ENCODE assay signal across 8 cellular contexts in the genomic region with DNA sequence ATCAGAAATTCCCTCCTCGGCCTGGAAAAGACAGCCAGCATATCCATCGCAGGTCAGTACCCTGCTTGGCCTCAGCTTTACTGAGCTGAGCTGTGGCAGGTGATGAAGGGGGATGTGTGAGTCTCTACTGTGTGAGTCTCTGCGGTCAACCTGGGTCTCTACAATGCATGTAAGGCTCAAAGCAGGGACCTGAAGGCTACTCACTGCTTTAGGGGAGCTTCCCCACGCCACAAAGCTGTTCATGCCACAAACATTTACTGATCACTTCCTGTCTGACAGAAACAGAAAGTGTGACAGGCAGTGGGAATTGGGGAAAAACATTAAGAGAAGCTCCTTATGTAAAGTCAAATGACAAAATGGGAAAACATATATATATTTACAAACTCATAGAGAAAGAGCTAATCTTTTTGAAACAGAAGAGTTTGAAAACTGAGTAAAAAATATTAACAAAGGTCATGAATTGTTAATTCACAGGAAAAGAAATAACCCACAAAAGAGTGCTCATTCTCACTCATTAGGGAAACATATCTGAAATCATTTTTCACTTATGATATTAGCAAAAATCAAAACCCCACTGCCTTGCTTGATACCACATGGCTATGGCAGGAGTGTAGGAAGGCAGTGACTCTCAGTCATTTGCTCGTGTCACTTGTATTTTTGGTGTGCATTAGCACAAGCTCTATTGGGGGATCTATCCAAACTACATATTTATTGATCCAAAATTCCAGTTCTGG. TPM values are rescaled to one million over a fixed set of nuclear protein-coding genes. Genes with fewer than 3 reads are reported as not detected.
DNase-seq lines count a peak whose midpoint lies in the region; ATAC-seq and TF ChIP-seq lines count a peak whose summit lies in the region.

No MANE protein-coding gene starts in this region.

- H3K9me3 ChIP-seq in upper lobe of left lung (no peaks in the 10 kb centered on the region), left ventricle myocardium inferior (replicated peaks) (no peaks in the 10 kb centered on the region)

- peaks cover 53% of the 10 kb centered on the region for H3K36me3 Mint-ChIP-seq in activated T-cell treated with anti-CD3 and anti-CD28 coated beads, Interleukin-2, amount 50 U/mL, for 4 hours (ENCODE audit: insufficient read depth)

- peak; percentile 54 for DNase-seq in stimulated activated CD4-positive, alpha-beta T cell treated with anti-CD3 and anti-CD28 coated beads, Interleukin-1b, Interleukin-23, amount 100 ng/mL, for 48 hours
- DNase-seq in stimulated activated CD4-positive, alpha-beta T cell treated with anti-CD3 and anti-CD28 coated beads, Interleukin-12 subunit alpha, Interleukin-12 subunit beta, amount 100 ng/mL, for 4 hours = no peak
- DNase-seq in activated T-cell treated with anti-CD3 and anti-CD28 coated beads, Interleukin-2, amount 50 U/mL, for 4 hours = no peak
- DNase-seq in upper lobe of left lung = no peak
- DNase-seq in globus pallidus (ENCODE audit: low spot score) = no peak
- DNase-seq in dedifferentiated amniotic fluid mesenchymal stem cell (ENCODE audit: extremely low spot score) = no peak
- DNase-seq in left ventricle myocardium inferior = no peak

- peak overlapping the region; percentile 47 for H3K4me3 Mint-ChIP-seq in activated T-cell treated with anti-CD3 and anti-CD28 coated beads, Interleukin-2, amount 50 U/mL, for 4 hours

- no peak for TF ChIP-seq POLR2A in upper lobe of left lung (IDR thresholded peaks at IDR 0.05)

- H3K27ac ChIP-seq in upper lobe of left lung (peak overlapping the region in 3 of 4 donors; percentile 53 to 62 (median 54)), left ventricle myocardium inferior (replicated peaks) (no peak overlapping the region)

- no peaks in the 10 kb centered on the region for H3K27me3 ChIP-seq in upper lobe of left lung
- H3K27me3 ChIP-seq in left ventricle myocardium inferior (ENCODE audit: low read depth) = no peaks in the 10 kb centered on the region

- H3K36me3 ChIP-seq in upper lobe of left lung (peaks cover 4 to 30% (median 9%) of the 10 kb centered on the region in 4 donors), left ventricle myocardium inferior (peaks cover 23% of the 10 kb centered on the region)

- WGBS in upper lobe of left lung, 2 donors = 67 to 80% methylated on average over 4 to 5 of the region's 5 CpGs

- H3K4me3 ChIP-seq in upper lobe of left lung (no peak overlapping the region), left ventricle myocardium inferior (no peak overlapping the region)

- TF ChIP-seq CTCF in upper lobe of left lung (IDR thresholded peaks at IDR 0.05) = no peak
- no peak for TF ChIP-seq CTCF in left ventricle myocardium inferior (IDR thresholded peaks at IDR 0.05; ENCODE audit: borderline replicate concordance)

- no peaks in the 10 kb centered on the region for H3K27me3 Mint-ChIP-seq in activated T-cell treated with anti-CD3 and anti-CD28 coated beads, Interleukin-2, amount 50 U/mL, for 4 hours (ENCODE audit: low read depth)

- H3K4me1 ChIP-seq in upper lobe of left lung = peaks cover 14 to 31% (median 22%) of the 10 kb centered on the region in 4 donors
- H3K4me1 ChIP-seq in left ventricle myocardium inferior = peaks cover 24% of the 10 kb centered on the region

- no peaks in the 10 kb centered on the region for H3K9me3 Mint-ChIP-seq in activated T-cell treated with anti-CD3 and anti-CD28 coated beads, Interleukin-2, amount 50 U/mL, for 4 hours

- TF ChIP-seq EP300 in upper lobe of left lung (IDR thresholded peaks at IDR 0.05) = no peak

- intact Hi-C loops in left ventricle myocardium inferior (cut with micrococcal nuclease) = no loop called here

- ATAC-seq in HG03108 (IDR thresholded peaks at IDR 0.05; ENCODE audit: unreplicated experiment) (peak; percentile 90), upper lobe of left lung (ENCODE audit: low FRiP score in 2 of 2) (no peak)
- ATAC-seq in activated T-cell treated with anti-CD3 and anti-CD28 coated beads, Interleukin-2, amount 50 U/mL, for 4 hours = peak; percentile 85 to 90

- peaks cover 57% of the 10 kb centered on the region for H3K4me1 Mint-ChIP-seq in activated T-cell treated with anti-CD3 and anti-CD28 coated beads, Interleukin-2, amount 50 U/mL, for 4 hours (ENCODE audit: low read depth)

RNA-seq across cellular contexts. Expression of a gene that starts 5.8 kb away (rescaled TPM):
- 10 to 100 TPM; 11.5 to 13.9 (median 11.8) TPM for total RNA-seq in activated T-cell treated with anti-CD3 and anti-CD28 coated beads, Interleukin-2, amount 50 U/mL, for 4 hours
- total RNA-seq in upper lobe of left lung (10 to 100 TPM; 18.7 to 51.3 (median 38.0) TPM), left ventricle myocardium inferior (8.3 TPM)

RNA-seq across cellular contexts. Expression of a gene that starts 11.7 kb away (rescaled TPM):
- 10 to 100 TPM; 12.1 to 15.9 (median 12.5) TPM for total RNA-seq in activated T-cell treated with anti-CD3 and anti-CD28 coated beads, Interleukin-2, amount 50 U/mL, for 4 hours
- total RNA-seq in upper lobe of left lung (10 to 100 TPM; 17.2 to 34.6 (median 21.2) TPM), left ventricle myocardium inferior (16.0 TPM)

RNA-seq across cellular contexts. Expression of a gene that starts 44.0 kb away (rescaled TPM):
- total RNA-seq in activated T-cell treated with anti-CD3 and anti-CD28 coated beads, Interleukin-2, amount 50 U/mL, for 4 hours = 10 to 100 TPM in 2 of 3 donors, 1 to 10 TPM in 1; 9.1 to 11.9 (median 10.8) TPM
- total RNA-seq in upper lobe of left lung (10 to 100 TPM; 24.9 to 55.8 (median 34.6) TPM), left ventricle myocardium inferior (9.7 TPM)

RNA-seq across cellular contexts. Expression of a gene that starts 54.0 kb away (rescaled TPM):
- total RNA-seq in activated T-cell treated with anti-CD3 and anti-CD28 coated beads, Interleukin-2, amount 50 U/mL, for 4 hours = under 1 TPM in 1 of 3 donors, not detected in 2; 0.10 TPM
- total RNA-seq in upper lobe of left lung = not detected
- not detected for total RNA-seq in left ventricle myocardium inferior

Comparison
In these comparisons a context has a peak if more than half of its experiments do, and no peak if none do; other contexts are left out.
1. ATAC-seq: peak in HG03108 (single experiment) and activated T-cell treated with anti-CD3 and anti-CD28 coated beads, Interleukin-2, amount 50 U/mL, for 4 hours (2 of 2); none in upper lobe of left lung (0 of 2).